7 cellular contexts compared by ENCODE assay signal in the genomic region with DNA sequence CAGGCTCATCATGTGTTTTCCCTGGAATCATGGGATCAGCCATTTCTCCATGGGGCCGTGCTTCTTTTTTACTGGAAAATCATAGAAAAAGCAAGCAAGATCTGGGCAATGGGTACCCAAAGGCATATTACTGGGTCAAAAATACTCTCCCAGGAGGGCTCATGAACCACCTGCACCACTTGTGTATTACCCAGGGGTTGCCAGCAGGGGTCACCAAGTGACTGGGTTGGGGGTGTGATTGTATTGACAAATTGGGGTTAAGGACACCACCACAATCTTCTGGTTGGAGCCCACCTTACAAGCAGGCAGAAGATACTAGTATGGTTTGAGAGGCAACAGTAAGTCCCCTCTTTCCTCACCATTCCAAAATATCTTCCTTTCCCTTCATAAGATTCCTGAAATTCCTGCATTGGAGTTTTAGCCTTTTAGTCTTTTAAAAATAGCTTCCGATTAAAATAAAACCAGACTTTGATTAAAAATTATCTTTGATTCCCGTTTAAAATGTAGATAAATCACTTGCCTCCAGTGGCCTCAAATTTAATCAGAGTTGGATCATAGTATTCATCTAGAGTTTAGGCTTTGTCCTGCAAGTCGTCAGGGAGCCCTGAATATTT.
A peak's percentile ranks its signal among the peaks of the same experiment; 100 is the strongest.
DNase-seq lines count a peak whose midpoint lies in the region; ATAC-seq, FAIRE-seq and TF ChIP-seq lines count a peak whose summit lies in the region.

No MANE protein-coding gene starts in this region.

- no peaks in the 10 kb centered on the region for H3K9me3 ChIP-seq in MM.1S (replicated peaks; ENCODE audit: insufficient read depth, low read length)

- no peaks in the 10 kb centered on the region for H3F3A ChIP-seq in MM.1S (ENCODE audit: insufficient read depth, low read length)

- TF ChIP-seq CTCF in GM12801 (IDR thresholded peaks at IDR 0.05; ENCODE audit: extremely low read depth, insufficient read length) (peak; percentile 38), MM.1S (IDR thresholded peaks at IDR 0.05; ENCODE audit: low read length) (peak; percentile 75)

- FAIRE-seq in frontal cortex (lab: Jason Lieb, UNC), result no peak

- H3K27me3 ChIP-seq in MM.1S (replicated peaks; ENCODE audit: insufficient read depth, low read length), result no peaks in the 10 kb centered on the region

- no peak overlapping the region for H3K4me3 ChIP-seq in MM.1S (ENCODE audit: low read length)

- ATAC-seq in GM21723 (IDR thresholded peaks at IDR 0.05; ENCODE audit: unreplicated experiment), result peak; percentile 59

- H3K4me2 ChIP-seq in MM.1S (ENCODE audit: low read depth, low read length), result no peak overlapping the region

- H3K4me1 ChIP-seq in MM.1S (ENCODE audit: low read length), result no peaks in the 10 kb centered on the region

- no peaks in the 10 kb centered on the region for H3K36me3 ChIP-seq in MM.1S (replicated peaks; ENCODE audit: insufficient read depth, low read length)

- H2AFZ ChIP-seq in MM.1S (ENCODE audit: low read length), result no peak overlapping the region

- H3K9ac ChIP-seq in MM.1S (ENCODE audit: low read length), result no peak overlapping the region

- H3K9me2 ChIP-seq in MM.1S (replicated peaks; ENCODE audit: insufficient read depth, low read length), result no peaks in the 10 kb centered on the region

- no peaks in the 10 kb centered on the region for H3K79me2 ChIP-seq in MM.1S (ENCODE audit: low read length)

- H4K20me1 ChIP-seq in MM.1S (ENCODE audit: insufficient read depth, low read length), result no peaks in the 10 kb centered on the region

- H3K27ac ChIP-seq in MM.1S (ENCODE audit: low read length), result no peak overlapping the region

- DNase-seq in MM.1S, result peak; percentile 35
- DNase-seq in activated CD8-positive, alpha-beta memory T cell treated with anti-CD3 and anti-CD28 coated beads, Interleukin-2, amount 50 U/mL, for 48 hours, result peak; percentile 73
- DNase-seq in frontal cortex (ENCODE audit: low spot score in 2 of 2), result peak; percentile 4 to 25
- DNase-seq in putamen (ENCODE audit: low spot score), result peak; percentile 23
- no peak for DNase-seq in DMS79 (lab: John Stamatoyannopoulos, UW)
